8 cellular contexts compared by ENCODE assay signal in the genomic region with DNA sequence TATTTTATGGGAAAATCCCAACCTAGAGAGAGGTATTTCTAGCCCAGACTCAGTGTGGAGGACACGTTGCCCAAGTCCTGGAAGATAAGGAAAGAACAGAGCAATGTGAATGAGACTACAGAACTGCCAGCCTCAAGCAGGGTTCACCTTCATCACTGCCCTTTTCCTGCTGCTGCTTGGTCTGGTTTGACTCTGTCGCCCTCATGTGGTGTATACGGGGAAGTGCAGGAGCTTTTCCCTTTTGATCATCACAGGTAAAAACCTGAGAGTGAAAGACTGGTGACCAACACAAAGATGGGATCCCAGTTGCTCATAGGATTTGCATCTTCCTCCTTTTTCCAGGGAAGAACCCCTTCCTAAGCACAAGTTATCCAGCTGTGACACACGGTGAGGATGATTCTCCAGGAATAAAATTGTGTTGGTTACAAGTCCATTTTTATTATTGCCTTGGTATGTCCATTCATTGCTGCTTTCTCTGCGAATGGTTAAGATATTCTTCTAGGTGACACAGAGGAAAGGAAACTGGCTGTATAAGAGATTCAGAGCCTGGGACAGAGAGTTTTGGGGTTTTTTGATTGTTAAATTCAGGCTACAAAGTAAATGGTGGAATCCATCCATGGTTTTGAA.
DNase-seq lines count a peak whose midpoint lies in the region; ATAC-seq and TF ChIP-seq lines count a peak whose summit lies in the region.

No MANE protein-coding gene starts in this region.

- H3K79me2 ChIP-seq in DOHH2 (ENCODE audit: control insufficient read depth, low read length) (no peaks in the 10 kb centered on the region), parathyroid adenoma (no peaks in the 10 kb centered on the region)

- no peak overlapping the region for H3K9ac ChIP-seq in parathyroid adenoma

- peaks cover 9% of the 10 kb centered on the region for H3K36me3 ChIP-seq in DOHH2 (ENCODE audit: control insufficient read depth, low read length)
- H3K36me3 ChIP-seq in parathyroid adenoma (ENCODE audit: control insufficient read depth, insufficient read depth, low read length), result no peaks in the 10 kb centered on the region

- H3K4me3 ChIP-seq in DOHH2 (ENCODE audit: low read length) (no peak overlapping the region), parathyroid adenoma (ENCODE audit: low read depth, low read length) (no peak overlapping the region)

- peak; percentile 61 for DNase-seq in LoVo (ENCODE audit: low spot score)
- peak; percentile 41 for DNase-seq in RPMI7951 (ENCODE audit: low read depth)
- peak; percentile 81 for DNase-seq in activated effector memory CD4-positive, alpha-beta T cell treated with anti-CD3 and anti-CD28 coated beads, Interleukin-2, amount 50 U/mL, for 16 hours
- peak; percentile 36 for DNase-seq in glomerular endothelial cell (ENCODE audit: extremely low read depth, low read depth, low spot score)

- H3K4me1 ChIP-seq in DOHH2 (ENCODE audit: control insufficient read depth, low read length), result peaks cover 69% of the 10 kb centered on the region
- H3K4me1 ChIP-seq in parathyroid adenoma, result no peaks in the 10 kb centered on the region

- H3K9me3 ChIP-seq in DOHH2 (ENCODE audit: control insufficient read depth, insufficient read depth, low read length) (peaks cover 6% of the 10 kb centered on the region), parathyroid adenoma (ENCODE audit: control insufficient read depth, low read length) (no peaks in the 10 kb centered on the region)

- no peak overlapping the region for H3K27ac ChIP-seq in DOHH2 (ENCODE audit: low read depth, low read length)
- no peak overlapping the region for H3K27ac ChIP-seq in parathyroid adenoma

- H2AFZ ChIP-seq in parathyroid adenoma, result no peak overlapping the region

- no peaks in the 10 kb centered on the region for H3K9me2 ChIP-seq in DOHH2 (replicated peaks; ENCODE audit: control insufficient read depth, low read length)

- 0 out of 2 replicates have a peak overlapping the region, but pooled peaks have one; percentile 6 for H3K4me2 ChIP-seq in DOHH2 (ENCODE audit: low read length)
- H3K4me2 ChIP-seq in parathyroid adenoma (ENCODE audit: low read length), result no peak overlapping the region

- TF ChIP-seq CTCF in DOHH2 (IDR thresholded peaks at IDR 0.05; ENCODE audit: low read depth, low read length, poor library complexity, severe bottlenecking) (peak; percentile 95), parathyroid adenoma (IDR thresholded peaks at IDR 0.05) (peak; percentile 81)

- H3F3A ChIP-seq in DOHH2 (ENCODE audit: control insufficient read depth, insufficient read depth), result peaks cover 6% of the 10 kb centered on the region

- ATAC-seq in HG02623 (IDR thresholded peaks at IDR 0.05; ENCODE audit: unreplicated experiment), result no peak
- ATAC-seq in GM18907 (IDR thresholded peaks at IDR 0.05; ENCODE audit: unreplicated experiment), result no peak

- H3K27me3 ChIP-seq in DOHH2 (ENCODE audit: control insufficient read depth, low read length) (no peaks in the 10 kb centered on the region), parathyroid adenoma (ENCODE audit: control insufficient read depth, insufficient read depth, low read length) (no peaks in the 10 kb centered on the region)

- H4K20me1 ChIP-seq in DOHH2 (ENCODE audit: control insufficient read depth, insufficient read depth, low read depth, low read length), result no peaks in the 10 kb centered on the region
